In the genomic region with DNA sequence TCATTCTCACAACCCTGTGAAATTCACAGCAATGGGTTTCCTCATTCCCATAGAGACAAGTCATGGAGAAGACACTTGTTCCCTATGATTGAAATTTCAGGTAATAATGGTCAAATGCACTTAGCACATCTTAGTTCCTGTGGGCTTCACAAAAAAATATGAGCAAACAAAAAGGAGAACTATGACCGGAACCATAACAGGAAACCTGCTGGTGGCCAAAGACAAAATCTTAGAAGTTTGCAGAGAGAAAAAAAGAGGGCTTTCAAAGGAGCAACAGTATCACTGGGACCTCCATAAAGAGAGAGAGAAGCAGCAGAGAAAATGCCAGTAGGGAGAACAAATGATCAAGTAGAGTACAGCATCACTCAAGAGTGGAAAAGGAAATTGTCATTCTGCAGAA, we compare ENCODE assay signal across 24 cellular contexts.
"Had no signal": no experiment of that assay in that cellular context is flagged by ENCODE, and none has a peak within 500 bp of the region (broad histone marks: within the 10 kb centered on the region; RNA-seq: fewer than 3 reads in every experiment).

No MANE protein-coding gene starts in this region.

- H3K4me3 ChIP-seq: dorsolateral prefrontal cortex, lung, tibial artery had no signal

- H3K27ac Mint-ChIP-seq: activated CD4-positive, alpha-beta memory T cell treated with anti-CD3 and anti-CD28 coated beads, Interleukin-2, amount 10 ng/mL, durations not matched to agents 7 days and 5 days; activated naive CD4-positive, alpha-beta T cell treated with anti-CD3 and anti-CD28 coated beads, Interleukin-2, amount 10 ng/mL, durations not matched to agents 7 days and 5 days; activated naive CD8-positive, alpha-beta T cell treated with anti-CD3 and anti-CD28 coated beads, Interleukin-2, amount 50 U/mL, for 24 hours had no signal

- H3K27ac ChIP-seq: brain microvascular endothelial cell, dorsolateral prefrontal cortex, epithelial cell of prostate, foreskin keratinocyte, tibial artery had no signal

- H3K27me3 Mint-ChIP-seq: activated CD4-positive, alpha-beta memory T cell treated with anti-CD3 and anti-CD28 coated beads, Interleukin-2, amount 10 ng/mL, durations not matched to agents 7 days and 5 days; activated naive CD8-positive, alpha-beta T cell treated with anti-CD3 and anti-CD28 coated beads, Interleukin-2, amount 50 U/mL, for 24 hours had no signal

- H3K9me3 ChIP-seq: tibial artery had no signal

- DNase-seq: activated CD4-positive, alpha-beta memory T cell treated with anti-CD3 and anti-CD28 coated beads, Interleukin-2, amount 10 ng/mL, durations not matched to agents 7 days and 5 days; activated CD4-positive, alpha-beta T cell treated with anti-CD3 and anti-CD28 coated beads for 48 hours; activated CD4-positive, CD25-positive, alpha-beta regulatory T cell; activated effector memory CD4-positive, alpha-beta T cell treated with Interleukin-2 at 50 U/mL for 16 hours; activated naive CD4-positive, alpha-beta T cell treated with anti-CD3 and anti-CD28 coated beads, Interleukin-2, amount 10 ng/mL, durations not matched to agents 7 days and 5 days; activated naive CD8-positive, alpha-beta T cell treated with anti-CD3 and anti-CD28 coated beads, Interleukin-2, amount 50 U/mL, for 24 hours; activated T-cell treated with anti-CD3 and anti-CD28 coated beads, Interleukin-2, amount 50 U/mL, for 4 hours; aorta; brain microvascular endothelial cell; central memory CD4-positive, alpha-beta T cell; dorsolateral prefrontal cortex; foreskin keratinocyte; glutamatergic neuron; hippocampal formation; islet precursor cell; nephron progenitor cell; retina; stimulated activated naive CD8-positive, alpha-beta T cell treated with anti-CD3 and anti-CD28 coated beads, Interleukin-15, Interleukin-2, amounts not matched to agents 100 U/mL and 50 U/mL, for 24 hours; substantia nigra; T-helper 1 cell; tibial artery had no signal

- H3K36me3 ChIP-seq: brain microvascular endothelial cell, tibial artery had no signal

- H3K36me3 Mint-ChIP-seq: activated naive CD4-positive, alpha-beta T cell treated with anti-CD3 and anti-CD28 coated beads, Interleukin-2, amount 10 ng/mL, durations not matched to agents 7 days and 5 days; mesothelial cell of epicardium had no signal

- ATAC-seq: activated naive CD8-positive, alpha-beta T cell treated with anti-CD3 and anti-CD28 coated beads, Interleukin-2, amount 50 U/mL, for 24 hours; activated T-cell treated with anti-CD3 and anti-CD28 coated beads, Interleukin-2, amount 50 U/mL, for 4 hours; foreskin keratinocyte; stimulated activated naive CD8-positive, alpha-beta T cell treated with anti-CD3 and anti-CD28 coated beads, Interleukin-15, Interleukin-2, amounts not matched to agents 100 U/mL and 50 U/mL, for 24 hours had no signal

- H3K4me3 Mint-ChIP-seq: activated CD4-positive, alpha-beta memory T cell treated with anti-CD3 and anti-CD28 coated beads, Interleukin-2, amount 10 ng/mL, durations not matched to agents 7 days and 5 days; activated naive CD4-positive, alpha-beta T cell treated with anti-CD3 and anti-CD28 coated beads, Interleukin-2, amount 10 ng/mL, durations not matched to agents 7 days and 5 days; activated naive CD8-positive, alpha-beta T cell treated with anti-CD3 and anti-CD28 coated beads, Interleukin-2, amount 50 U/mL, for 24 hours; activated T-cell treated with anti-CD3 and anti-CD28 coated beads, Interleukin-2, amount 50 U/mL, for 4 hours; mesothelial cell of epicardium; nephron progenitor cell had no signal

- H3K4me1 Mint-ChIP-seq: activated CD4-positive, alpha-beta memory T cell treated with anti-CD3 and anti-CD28 coated beads, Interleukin-2, amount 10 ng/mL, durations not matched to agents 7 days and 5 days; activated naive CD4-positive, alpha-beta T cell treated with anti-CD3 and anti-CD28 coated beads, Interleukin-2, amount 10 ng/mL, durations not matched to agents 7 days and 5 days had no signal

- H3K4me1 ChIP-seq: foreskin keratinocyte, tibial artery had no signal

- H3K27me3 ChIP-seq: brain microvascular endothelial cell, tibial artery had no signal

- H3K9me3 Mint-ChIP-seq: activated CD4-positive, alpha-beta memory T cell treated with anti-CD3 and anti-CD28 coated beads, Interleukin-2, amount 10 ng/mL, durations not matched to agents 7 days and 5 days; activated naive CD4-positive, alpha-beta T cell treated with anti-CD3 and anti-CD28 coated beads, Interleukin-2, amount 10 ng/mL, durations not matched to agents 7 days and 5 days; activated naive CD8-positive, alpha-beta T cell treated with anti-CD3 and anti-CD28 coated beads, Interleukin-2, amount 50 U/mL, for 24 hours; activated T-cell treated with anti-CD3 and anti-CD28 coated beads, Interleukin-2, amount 50 U/mL, for 4 hours; mesothelial cell of epicardium had no signal
